Comparison of ENCODE assay signal across 13 cellular contexts in genomic region chrX:45622538-45622937, GRCh38.
DNase-seq lines count a peak whose midpoint lies in the region; ATAC-seq and TF ChIP-seq lines count a peak whose summit lies in the region.
"Had no signal": no experiment of that assay in that cellular context is flagged by ENCODE, and none has a peak within 500 bp of the region (broad histone marks: within the 10 kb centered on the region; RNA-seq: fewer than 3 reads in every experiment).

No MANE protein-coding gene starts in this region.

- peaks cover 3% of the 10 kb centered on the region for H3K27me3 Mint-ChIP-seq in activated naive CD4-positive, alpha-beta T cell treated with anti-CD3 and anti-CD28 coated beads for 36 hours (ENCODE audit: low read depth)
- no peaks in the 10 kb centered on the region for H3K27me3 Mint-ChIP-seq in activated T-helper 17 cell treated with anti-CD3 and anti-CD28 coated beads, Interleukin-2, amount 50 U/mL, for 72 hours
- H3K27me3 Mint-ChIP-seq: activated CD4-positive, alpha-beta T cell treated with anti-CD3 and anti-CD28 coated beads, Interleukin-2, amount 10 ng/mL, durations not matched to agents 7 days and 5 days; brain had no signal

- no peaks in the 10 kb centered on the region for H3K36me3 ChIP-seq in vagina

- H3K4me3 ChIP-seq in fibroblast of the aortic adventitia (ENCODE audit: low read depth, low read length) = no peak overlapping the region
- no peak overlapping the region for H3K4me3 ChIP-seq in vagina

- TF ChIP-seq CTCF in fibroblast of the aortic adventitia (IDR thresholded peaks at IDR 0.05; ENCODE audit: insufficient read depth, low read length) (no peak), vagina (IDR thresholded peaks at IDR 0.05) (no peak)

- no peak overlapping the region for H3K4me3 Mint-ChIP-seq in activated naive CD4-positive, alpha-beta T cell treated with anti-CD3 and anti-CD28 coated beads for 36 hours
- peak overlapping the region; percentile 70 for H3K4me3 Mint-ChIP-seq in activated T-helper 17 cell treated with anti-CD3 and anti-CD28 coated beads, Interleukin-2, amount 50 U/mL, for 72 hours
- H3K4me3 Mint-ChIP-seq: activated CD4-positive, alpha-beta T cell treated with anti-CD3 and anti-CD28 coated beads, Interleukin-2, amount 10 ng/mL, durations not matched to agents 7 days and 5 days; brain; T-cell had no signal

- H3K27ac Mint-ChIP-seq in activated naive CD4-positive, alpha-beta T cell treated with anti-CD3 and anti-CD28 coated beads for 36 hours = peak overlapping the region; percentile 36
- H3K27ac Mint-ChIP-seq in activated T-helper 17 cell treated with anti-CD3 and anti-CD28 coated beads, Interleukin-2, amount 50 U/mL, for 72 hours = peak overlapping the region; percentile 91
- H3K27ac Mint-ChIP-seq: activated CD4-positive, alpha-beta T cell treated with anti-CD3 and anti-CD28 coated beads, Interleukin-2, amount 10 ng/mL, durations not matched to agents 7 days and 5 days; T-cell had no signal

- no peaks in the 10 kb centered on the region for H3K9me3 ChIP-seq in vagina

- CTCF ChIA-PET in activated naive CD4-positive, alpha-beta T cell treated with anti-CD3 and anti-CD28 coated beads for 36 hours (lab: Charles Lee) = no interaction called here

- no peaks in the 10 kb centered on the region for H3K4me1 ChIP-seq in vagina

- intact Hi-C loops in activated naive CD4-positive, alpha-beta T cell treated with anti-CD3 and anti-CD28 coated beads for 36 hours (cut with micrococcal nuclease) = loop anchor here (1.0 to 5.0 kb wide), 5 partner anchors 88 to 230 kb away; no protein-coding TSS in a partner anchor
- intact Hi-C loops in vagina (cut with DNase I) = loop anchor here (5.0 kb wide), 1 partner anchor 115 kb away; no protein-coding TSS in a partner anchor

- peaks cover 2% of the 10 kb centered on the region for H3K36me3 Mint-ChIP-seq in activated naive CD4-positive, alpha-beta T cell treated with anti-CD3 and anti-CD28 coated beads for 36 hours (ENCODE audit: low read depth)
- no peaks in the 10 kb centered on the region for H3K36me3 Mint-ChIP-seq in activated T-helper 17 cell treated with anti-CD3 and anti-CD28 coated beads, Interleukin-2, amount 50 U/mL, for 72 hours (ENCODE audit: low read depth)
- H3K36me3 Mint-ChIP-seq: brain, T-cell had no signal

- H3K27ac ChIP-seq in vagina = peak overlapping the region; percentile 55

- DNase-seq in activated naive CD4-positive, alpha-beta T cell treated with anti-CD3 and anti-CD28 coated beads for 36 hours = no peak
- DNase-seq in activated naive CD4-positive, alpha-beta T cell treated with anti-CD3 and anti-CD28 coated beads, Interleukin-2, amount 50 U/mL, for 16 hours = no peak
- DNase-seq in fibroblast of the aortic adventitia (ENCODE audit: low read depth) (peak; percentile 54), vagina (ENCODE audit: extremely low spot score in 2 of 2) (no peak)
- DNase-seq: activated CD4-positive, alpha-beta T cell treated with anti-CD3 and anti-CD28 coated beads, Interleukin-2, amount 10 ng/mL, durations not matched to agents 7 days and 5 days; GF-D8; NCI-H1436; T-cell had no signal

- TF ChIP-seq POLR2A in vagina (IDR thresholded peaks at IDR 0.05) = no peak

- peaks cover 18% of the 10 kb centered on the region for H3K4me1 Mint-ChIP-seq in activated naive CD4-positive, alpha-beta T cell treated with anti-CD3 and anti-CD28 coated beads for 36 hours (ENCODE audit: low read depth)
- H3K4me1 Mint-ChIP-seq in activated T-helper 17 cell treated with anti-CD3 and anti-CD28 coated beads, Interleukin-2, amount 50 U/mL, for 72 hours = peaks cover 10% of the 10 kb centered on the region
- H3K4me1 Mint-ChIP-seq: brain, T-cell had no signal

- H3K27me3 ChIP-seq in vagina = no peaks in the 10 kb centered on the region

- H3K9me3 Mint-ChIP-seq in activated naive CD4-positive, alpha-beta T cell treated with anti-CD3 and anti-CD28 coated beads for 36 hours = peaks cover 9% of the 10 kb centered on the region
- H3K9me3 Mint-ChIP-seq in activated T-helper 17 cell treated with anti-CD3 and anti-CD28 coated beads, Interleukin-2, amount 50 U/mL, for 72 hours = peaks cover 4% of the 10 kb centered on the region

- no peak for ATAC-seq in activated T-helper 17 cell treated with anti-CD3 and anti-CD28 coated beads, Interleukin-2, amount 50 U/mL, for 72 hours (replicated peaks)
- no peak for ATAC-seq in HG03196 (IDR thresholded peaks at IDR 0.05; ENCODE audit: unreplicated experiment)
- ATAC-seq in GM19328 (IDR thresholded peaks at IDR 0.05; ENCODE audit: unreplicated experiment) = no peak
- no peak for ATAC-seq in HG03439 (IDR thresholded peaks at IDR 0.05; ENCODE audit: unreplicated experiment)
- ATAC-seq: T-cell had no signal
